ENCODE assay signal across 9 cellular contexts in the genomic region with DNA sequence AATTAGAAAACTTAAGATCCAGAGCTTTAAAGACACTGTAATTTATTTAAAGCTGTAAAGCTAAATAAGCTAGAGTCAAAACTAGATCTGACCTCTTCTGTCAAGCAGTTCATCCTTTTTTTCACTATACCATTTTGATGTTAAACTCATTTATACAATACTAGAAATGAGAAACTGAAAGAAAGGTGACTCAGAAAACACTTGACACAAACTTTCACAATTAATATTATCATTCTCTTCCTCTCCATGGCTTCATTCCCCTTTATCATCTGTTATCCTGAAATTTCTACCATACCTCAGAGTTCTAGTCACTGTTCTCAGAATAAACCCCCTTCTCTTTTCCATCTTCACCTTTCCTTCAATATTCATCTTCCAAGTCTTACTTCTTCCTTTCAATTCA. TPM values are rescaled to one million over a fixed set of nuclear protein-coding genes. Genes with fewer than 3 reads are reported as not detected.
DNase-seq lines count a peak whose midpoint lies in the region; ATAC-seq and TF ChIP-seq lines count a peak whose summit lies in the region.
"Had no signal": no experiment of that assay in that cellular context is flagged by ENCODE, and none has a peak within 500 bp of the region (broad histone marks: within the 10 kb centered on the region; RNA-seq: fewer than 3 reads in every experiment).

No MANE protein-coding gene starts in this region.

- peaks cover 16 to 30% (median 22%) of the 10 kb centered on the region in 4 donors for H3K4me1 Mint-ChIP-seq in naive thymus-derived CD8-positive, alpha-beta T cell

- H3K9me3 Mint-ChIP-seq in naive thymus-derived CD8-positive, alpha-beta T cell = no peaks in the 10 kb centered on the region

- POLR2A ChIA-PET in naive thymus-derived CD8-positive, alpha-beta T cell (lab: Charles Lee) = no interaction called here

- TF ChIP-seq POLR2A in NB4 (IDR thresholded peaks at IDR 0.05; ENCODE audit: extremely low read depth, insufficient read length) = no peak

- peak; percentile 34 for ATAC-seq in GM18499 (IDR thresholded peaks at IDR 0.05; ENCODE audit: insufficient read depth, unreplicated experiment)
- ATAC-seq in GM21717 (IDR thresholded peaks at IDR 0.05; ENCODE audit: unreplicated experiment) = peak; percentile 40
- no peak for ATAC-seq in naive thymus-derived CD8-positive, alpha-beta T cell
- ATAC-seq in HG03135 (IDR thresholded peaks at IDR 0.05; ENCODE audit: unreplicated experiment) = no peak

- no peak for TF ChIP-seq CTCF in NB4 (IDR thresholded peaks at IDR 0.05; ENCODE audit: low read depth, low read length)

- peaks cover 13 to 34% (median 30%) of the 10 kb centered on the region in 3 donors for H3K36me3 Mint-ChIP-seq in naive thymus-derived CD8-positive, alpha-beta T cell

- peak overlapping the region; percentile 70 to 99 (median 97) for H3K27ac Mint-ChIP-seq in naive thymus-derived CD8-positive, alpha-beta T cell

- DNase-seq in NB4 (ENCODE audit: low read depth) = no peak
- DNase-seq in naive thymus-derived CD8-positive, alpha-beta T cell = no peak
- DNase-seq in cerebellum (ENCODE audit: low spot score) = no peak
- no peak for DNase-seq in NCI-H1105 treated with DMSO at 0.1 percent for 48 hours (lab: John Stamatoyannopoulos, UW)
- DNase-seq in COLO829 (ENCODE audit: low spot score) = no peak
- DNase-seq: sigmoid colon had no signal

- H3K4me3 Mint-ChIP-seq in naive thymus-derived CD8-positive, alpha-beta T cell = peak overlapping the region in 7 of 10 donors; percentile 8 to 99 (median 93)

- H3K4me3 ChIP-seq in NB4 (ENCODE audit: low read depth, low read length) = peak overlapping the region; percentile 80

- H3K27me3 Mint-ChIP-seq in naive thymus-derived CD8-positive, alpha-beta T cell = no peaks in the 10 kb centered on the region

RNA-seq across cellular contexts. Expression of gene FIGNL1, which starts 1.3 kb away (rescaled TPM):
- total RNA-seq in naive thymus-derived CD8-positive, alpha-beta T cell = 10 to 100 TPM; 14.8 to 15.1 TPM
- polyA plus RNA-seq in naive thymus-derived CD8-positive, alpha-beta T cell = 10 to 100 TPM in 1 of 3 donors, 1 to 10 TPM in 2; 4.2 to 10.2 (median 7.2) TPM
- total RNA-seq in cerebellum = 33.7 TPM

Comparison
In these comparisons a context has a peak if more than half of its experiments do, and no peak if none do; other contexts are left out.
1. ATAC-seq: peak in GM18499 (single experiment) and GM21717 (single experiment); none in naive thymus-derived CD8-positive, alpha-beta T cell (0 of 2) and HG03135 (single experiment).